ENCODE assay signal across 20 cellular contexts in the genomic region with DNA sequence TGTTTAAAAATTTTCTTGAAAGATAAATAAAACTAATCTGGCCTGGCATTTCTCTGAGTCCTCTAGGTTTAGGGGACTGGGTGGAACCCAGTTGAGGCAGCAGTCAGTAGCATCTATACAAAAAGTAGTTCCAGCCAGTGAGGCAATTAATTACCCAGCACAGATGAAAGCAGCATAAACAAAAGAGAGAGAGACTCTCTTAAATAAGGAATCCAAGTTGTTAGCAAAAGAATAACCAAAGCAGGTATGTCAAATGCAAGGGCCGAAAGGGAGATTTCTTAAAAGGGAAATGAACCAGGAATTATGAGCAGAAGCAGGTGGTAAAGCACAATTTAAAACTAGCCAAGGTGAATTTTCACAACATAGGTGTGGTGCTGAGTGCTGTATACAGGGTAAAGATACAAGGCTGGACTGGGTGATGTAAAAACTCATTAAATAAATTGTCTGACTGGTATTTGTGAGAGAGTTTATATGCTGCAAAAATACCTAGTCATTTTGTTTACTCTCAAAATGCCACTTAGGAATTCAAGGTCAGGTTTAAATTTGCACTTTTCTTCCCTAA.
A peak's percentile ranks its signal among the peaks of the same experiment; 100 is the strongest.
DNase-seq lines count a peak whose midpoint lies in the region; TF ChIP-seq lines count a peak whose summit lies in the region.
"Had no signal": no experiment of that assay in that cellular context is flagged by ENCODE, and none has a peak within 500 bp of the region (broad histone marks: within the 10 kb centered on the region; RNA-seq: fewer than 3 reads in every experiment).

No MANE protein-coding gene starts in this region.

- intact Hi-C loops in stomach (cut with DNase I; ENCODE audit: low total_unique reads): no loop called here

- peak overlapping the region; percentile 52 for H3K9ac ChIP-seq in iPS-20b (ENCODE audit: low read depth, low read length)
- H3K9ac ChIP-seq in MM.1S (ENCODE audit: low read length): no peak overlapping the region

- H2AFZ ChIP-seq in MM.1S (ENCODE audit: low read length) (no peak overlapping the region), osteoblast (ENCODE audit: low read length) (no peak overlapping the region)

- H4K20me1 ChIP-seq in MM.1S (ENCODE audit: insufficient read depth, low read length) (no peaks in the 10 kb centered on the region), osteoblast (ENCODE audit: insufficient read depth, low read length) (no peaks in the 10 kb centered on the region)

- no peak for TF ChIP-seq EP300 in stomach (IDR thresholded peaks at IDR 0.05)

- peak overlapping the region; percentile 37 for H3K27ac ChIP-seq in VCaP
- peak overlapping the region; percentile 39 for H3K27ac ChIP-seq in iPS-20b (ENCODE audit: low read length)
- H3K27ac ChIP-seq in stomach: peak overlapping the region in 4 of 5 donors; percentile 18 to 50 (median 26)
- H3K27ac ChIP-seq in MM.1S (ENCODE audit: low read length): no peak overlapping the region
- H3K27ac ChIP-seq in osteoblast (ENCODE audit: low read depth, low read length): no peak overlapping the region
- H3K27ac ChIP-seq: 22Rv1, brain microvascular endothelial cell, HL-60, thoracic aorta had no signal

- H3K4me2 ChIP-seq in MM.1S (ENCODE audit: low read depth, low read length) (no peak overlapping the region), osteoblast (ENCODE audit: insufficient read depth, low read length) (no peak overlapping the region)

- H3K9me2 ChIP-seq in MM.1S (replicated peaks; ENCODE audit: insufficient read depth, low read length): no peaks in the 10 kb centered on the region

- peaks cover 34% of the 10 kb centered on the region for H3K4me1 ChIP-seq in iPS-20b (ENCODE audit: insufficient read depth, low read length)
- peaks cover 0 to 23% (median 9%) of the 10 kb centered on the region in 4 donors for H3K4me1 ChIP-seq in stomach
- H3K4me1 ChIP-seq in MM.1S (ENCODE audit: low read length): no peaks in the 10 kb centered on the region
- no peaks in the 10 kb centered on the region for H3K4me1 ChIP-seq in osteoblast (ENCODE audit: insufficient read depth, low read length)
- H3K4me1 ChIP-seq: Caco-2 had no signal

- H3K27me3 ChIP-seq in iPS-20b (ENCODE audit: insufficient read depth, low read length) (no peaks in the 10 kb centered on the region), stomach (no peaks in the 10 kb centered on the region), MM.1S (replicated peaks; ENCODE audit: insufficient read depth, low read length) (no peaks in the 10 kb centered on the region), osteoblast (ENCODE audit: insufficient read depth, low read length) (no peaks in the 10 kb centered on the region)
- H3K27me3 ChIP-seq: brain microvascular endothelial cell had no signal

- TF ChIP-seq CTCF in VCaP (conservative IDR thresholded peaks at IDR 0.05): no peak
- no peak for TF ChIP-seq CTCF in stomach (IDR thresholded peaks at IDR 0.05)
- no peak for TF ChIP-seq CTCF in MM.1S (IDR thresholded peaks at IDR 0.05; ENCODE audit: low read length)
- TF ChIP-seq CTCF in osteoblast (IDR thresholded peaks at IDR 0.05; ENCODE audit: extremely low read depth, low read depth, low read length): no peak

- H3K36me3 ChIP-seq in iPS-20b (ENCODE audit: insufficient read depth, low read depth, low read length): 0 out of 2 replicates have a peak, but pooled peaks cover 1% of the 10 kb centered on the region
- no peaks in the 10 kb centered on the region for H3K36me3 ChIP-seq in stomach
- H3K36me3 ChIP-seq in MM.1S (replicated peaks; ENCODE audit: insufficient read depth, low read length): no peaks in the 10 kb centered on the region
- no peaks in the 10 kb centered on the region for H3K36me3 ChIP-seq in osteoblast (ENCODE audit: insufficient read depth, low read length)
- H3K36me3 ChIP-seq: brain microvascular endothelial cell, thoracic aorta had no signal

- no peak for TF ChIP-seq POLR2A in stomach (IDR thresholded peaks at IDR 0.05)

- H3K4me3 ChIP-seq in iPS-20b (ENCODE audit: low read length) (peak overlapping the region; percentile 17; the same call in 1 of the 2 replicates), stomach (no peak overlapping the region), MM.1S (ENCODE audit: low read length) (no peak overlapping the region), osteoblast (ENCODE audit: insufficient read depth, low read length) (no peak overlapping the region)
- H3K4me3 ChIP-seq: thoracic aorta had no signal

- no peaks in the 10 kb centered on the region for H3F3A ChIP-seq in MM.1S (ENCODE audit: insufficient read depth, low read length)

- DNase-seq in DMS 273 (lab: John Stamatoyannopoulos, UW; ENCODE audit: unreplicated experiment): peak; percentile 11
- no peak for DNase-seq in DMS 273 treated with DMSO at 0.1 percent for 48 hours (lab: John Stamatoyannopoulos, UW)
- DNase-seq in stomach: no peak
- no peak for DNase-seq in MM.1S
- no peak for DNase-seq in HPDE6-E6E7 (ENCODE audit: extremely low spot score)
- DNase-seq in osteoblast (ENCODE audit: insufficient read length, low spot score, missing footprints): no peak
- DNase-seq: activated CD4-positive, alpha-beta memory T cell treated with anti-CD3 and anti-CD28 coated beads, Interleukin-2, amount 10 ng/mL, durations not matched to agents 7 days and 5 days; activated naive CD4-positive, alpha-beta T cell treated with anti-CD3 and anti-CD28 coated beads, Interleukin-2, amount 10 ng/mL, durations not matched to agents 7 days and 5 days; activated T-cell treated with anti-CD3 and anti-CD28 coated beads, Interleukin-2, amount 50 U/mL, for 1 hour; cortex of kidney; NCI-H2029; SIG-M5; T-helper 17 cell had no signal

- H3K9me3 ChIP-seq in iPS-20b (ENCODE audit: insufficient read depth, low read depth, low read length): peaks cover 11% of the 10 kb centered on the region; the same call in 1 of the 2 replicates
- peaks cover 5 to 26% (median 11%) of the 10 kb centered on the region in 4 donors for H3K9me3 ChIP-seq in stomach
- H3K9me3 ChIP-seq in MM.1S (replicated peaks; ENCODE audit: insufficient read depth, low read length): no peaks in the 10 kb centered on the region
- H3K9me3 ChIP-seq in osteoblast (ENCODE audit: low read depth, low read length): no peaks in the 10 kb centered on the region
- H3K9me3 ChIP-seq: Caco-2 had no signal

- H3K79me2 ChIP-seq in MM.1S (ENCODE audit: low read length) (no peaks in the 10 kb centered on the region), osteoblast (ENCODE audit: insufficient read depth, low read length) (no peaks in the 10 kb centered on the region)

- WGBS in stomach, 5 donors: 23 to 57% (median 38%) methylated on average over 1 of the region's 1 CpG

Comparison
In these comparisons a context has a peak if more than half of its experiments do, and no peak if none do; other contexts are left out.
1. H3K27ac ChIP-seq: peak in VCaP (single experiment), iPS-20b (single experiment) and stomach (4 of 5); none in MM.1S (single experiment) and osteoblast (single experiment).